8 cellular contexts compared by ENCODE assay signal in the genomic region with DNA sequence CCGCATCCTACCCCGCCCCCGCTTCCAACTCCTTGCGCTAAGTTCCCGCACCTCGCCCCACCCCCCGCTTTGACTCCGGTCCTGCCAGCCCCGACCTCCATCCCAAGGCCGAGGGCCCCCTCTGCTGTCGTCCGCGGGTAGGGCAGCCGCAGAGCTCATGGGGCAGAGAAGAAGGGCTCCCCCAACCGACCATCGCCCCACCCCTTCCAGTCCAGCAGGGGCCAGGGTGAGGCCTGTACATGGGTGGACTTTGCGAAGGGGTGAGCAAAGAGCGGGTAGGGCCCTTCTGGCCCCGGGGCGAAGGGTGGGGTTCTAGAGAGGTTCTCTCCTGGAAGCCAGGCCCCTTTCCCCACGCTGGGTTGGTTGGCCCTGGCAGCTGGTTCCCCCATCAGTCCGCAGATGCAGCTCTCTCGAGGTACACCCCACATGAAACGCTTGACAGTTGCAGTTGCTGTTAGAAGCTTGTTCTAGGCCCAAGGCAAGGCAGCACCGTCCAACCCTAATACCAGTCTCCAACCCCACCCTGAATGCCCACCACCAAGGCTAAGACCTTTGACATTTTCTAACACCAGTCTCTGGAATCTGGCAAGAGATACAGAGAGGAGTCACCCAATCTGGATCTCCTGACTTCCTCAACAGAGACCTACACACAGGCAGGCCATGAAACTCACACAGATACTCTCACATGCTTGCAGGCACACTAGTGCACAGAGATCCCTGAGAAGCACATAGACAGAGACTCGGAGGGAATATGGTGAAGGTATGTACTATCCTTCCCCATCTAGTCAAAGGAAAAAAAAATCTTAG. TPM values are rescaled to one million over a fixed set of nuclear protein-coding genes. Genes with fewer than 3 reads are reported as not detected.
DNase-seq lines count a peak whose midpoint lies in the region; TF ChIP-seq lines count a peak whose summit lies in the region.

No MANE protein-coding gene starts in this region.

- no peaks in the 10 kb centered on the region for H4K20me1 ChIP-seq in SU-DHL-6 (ENCODE audit: low read depth, low read length)

- intact Hi-C loops in cardiac septum (cut with DNase I) = loop anchor here (1.0 to 5.0 kb wide), 5 partner anchors 25 to 222 kb away; a partner anchor contains a TSS
- intact Hi-C loops in thyroid gland (cut with DNase I) = loop anchor here (2.0 to 10.0 kb wide), 4 partner anchors 72 to 395 kb away; no protein-coding TSS in a partner anchor

- H3K79me2 ChIP-seq in SU-DHL-6 (ENCODE audit: insufficient read depth, low read length) = no peaks in the 10 kb centered on the region
- H3K79me2 ChIP-seq in parathyroid adenoma = no peaks in the 10 kb centered on the region

- H3K9me3 ChIP-seq in SU-DHL-6 (ENCODE audit: insufficient read depth, low read length) = no peaks in the 10 kb centered on the region
- H3K9me3 ChIP-seq in parathyroid adenoma (ENCODE audit: control insufficient read depth, low read length) = no peaks in the 10 kb centered on the region
- no peaks in the 10 kb centered on the region for H3K9me3 ChIP-seq in thyroid gland

- H3K4me2 ChIP-seq in SU-DHL-6 (ENCODE audit: low read depth, low read length, poor library complexity, severe bottlenecking) (peak overlapping the region; percentile 65), parathyroid adenoma (ENCODE audit: low read length) (peak overlapping the region; percentile 97)

- 24 to 46% methylated on average over 2 to 21 of the region's 26 CpGs for WGBS in thyroid gland, 2 donors

- H2AFZ ChIP-seq in SU-DHL-6 (ENCODE audit: low read depth, low read length, severe bottlenecking) (peak overlapping the region; percentile 61), parathyroid adenoma (peak overlapping the region; percentile 90)

- H3K4me3 ChIP-seq in SU-DHL-6 (ENCODE audit: insufficient read depth, low read length, poor library complexity, severe bottlenecking) (peak overlapping the region; percentile 51), parathyroid adenoma (ENCODE audit: low read depth, low read length) (peak overlapping the region; percentile 84), thyroid gland (replicated peaks in 1 of 3) (peak overlapping the region in 1 of 3 donors; percentile 46)

- peak; percentile 74 for DNase-seq in DMS114 treated with DMSO at 0.1 percent for 48 hours (lab: John Stamatoyannopoulos, UW; ENCODE audit: unreplicated experiment)
- peak; percentile 79 for DNase-seq in HCEC 1CT
- peak; percentile 80 for DNase-seq in NCI-H1092 treated with DMSO at 0.1 percent for 48 hours (lab: John Stamatoyannopoulos, UW)
- DNase-seq in activated naive CD8-positive, alpha-beta T cell treated with anti-CD3 and anti-CD28 coated beads, Interleukin-2, amount 50 U/mL, for 16 hours (ENCODE audit: low read depth, low spot score) = peak; percentile 95
- peak; percentile 98 for DNase-seq in cardiac septum (ENCODE audit: low spot score)
- peak; percentile 95 to 96 for DNase-seq in thyroid gland

- peaks cover 12% of the 10 kb centered on the region for H3F3A ChIP-seq in SU-DHL-6 (ENCODE audit: insufficient read depth)

- TF ChIP-seq POLR2A in thyroid gland (IDR thresholded peaks at IDR 0.05) = no peak

- no peaks in the 10 kb centered on the region for H3K9me2 ChIP-seq in SU-DHL-6 (replicated peaks; ENCODE audit: insufficient read depth, low read length)

- H3K4me1 ChIP-seq in parathyroid adenoma (no peaks in the 10 kb centered on the region), thyroid gland (peaks cover 0 to 4% of the 10 kb centered on the region in 2 donors)

- H3K27me3 ChIP-seq in SU-DHL-6 (ENCODE audit: low read length) (no peaks in the 10 kb centered on the region), parathyroid adenoma (ENCODE audit: control insufficient read depth, insufficient read depth, low read length) (no peaks in the 10 kb centered on the region), thyroid gland (no peaks in the 10 kb centered on the region)

- H3K9ac ChIP-seq in SU-DHL-6 (ENCODE audit: low read length) = peak overlapping the region; percentile 49
- H3K9ac ChIP-seq in parathyroid adenoma = no peak overlapping the region

- peak; percentile 96 for TF ChIP-seq CTCF in SU-DHL-6 (IDR thresholded peaks at IDR 0.05; ENCODE audit: insufficient read depth, low read length, poor library complexity, severe bottlenecking)
- peak; percentile 82 for TF ChIP-seq CTCF in parathyroid adenoma (IDR thresholded peaks at IDR 0.05)
- peak; percentile 73 to 99 (median 92) for TF ChIP-seq CTCF in thyroid gland (IDR thresholded peaks at IDR 0.05)

- H3K27ac ChIP-seq in SU-DHL-6 (ENCODE audit: low read depth, low read length) (no peak overlapping the region), parathyroid adenoma (no peak overlapping the region), thyroid gland (peak overlapping the region in 2 of 3 donors; percentile 64 to 81)

- H3K36me3 ChIP-seq in SU-DHL-6 (ENCODE audit: low read length) (no peaks in the 10 kb centered on the region), parathyroid adenoma (ENCODE audit: control insufficient read depth, insufficient read depth, low read length) (no peaks in the 10 kb centered on the region), thyroid gland (no peaks in the 10 kb centered on the region)

RNA-seq across cellular contexts. Expression of a gene that starts 25.3 kb away (rescaled TPM):
- 7.7 TPM for total RNA-seq in cardiac septum
- 10 to 100 TPM in 2 of 4 donors, 1 to 10 TPM in 2; 2.4 to 14.3 (median 9.8) TPM for total RNA-seq in thyroid gland

RNA-seq across cellular contexts. Expression of a gene that starts 26.4 kb away (rescaled TPM):
- total RNA-seq in cardiac septum (0.19 TPM), thyroid gland (1 to 10 TPM in 1 of 4 donors, under 1 TPM in 2, not detected in 1; 0.22 to 1.6 (median 0.96) TPM)

Comparison
In these comparisons a context has a peak if more than half of its experiments do, and no peak if none do; other contexts are left out.
1. H3K27ac ChIP-seq: peak in thyroid gland (2 of 3); none in SU-DHL-6 (single experiment) and parathyroid adenoma (single experiment).
2. Peak in every context shown above with its lines, with median percentiles within 50 percentile points of each other: DNase-seq and CTCF ChIP-seq.